ENCODE assay signal across 8 cellular contexts in the genomic region with DNA sequence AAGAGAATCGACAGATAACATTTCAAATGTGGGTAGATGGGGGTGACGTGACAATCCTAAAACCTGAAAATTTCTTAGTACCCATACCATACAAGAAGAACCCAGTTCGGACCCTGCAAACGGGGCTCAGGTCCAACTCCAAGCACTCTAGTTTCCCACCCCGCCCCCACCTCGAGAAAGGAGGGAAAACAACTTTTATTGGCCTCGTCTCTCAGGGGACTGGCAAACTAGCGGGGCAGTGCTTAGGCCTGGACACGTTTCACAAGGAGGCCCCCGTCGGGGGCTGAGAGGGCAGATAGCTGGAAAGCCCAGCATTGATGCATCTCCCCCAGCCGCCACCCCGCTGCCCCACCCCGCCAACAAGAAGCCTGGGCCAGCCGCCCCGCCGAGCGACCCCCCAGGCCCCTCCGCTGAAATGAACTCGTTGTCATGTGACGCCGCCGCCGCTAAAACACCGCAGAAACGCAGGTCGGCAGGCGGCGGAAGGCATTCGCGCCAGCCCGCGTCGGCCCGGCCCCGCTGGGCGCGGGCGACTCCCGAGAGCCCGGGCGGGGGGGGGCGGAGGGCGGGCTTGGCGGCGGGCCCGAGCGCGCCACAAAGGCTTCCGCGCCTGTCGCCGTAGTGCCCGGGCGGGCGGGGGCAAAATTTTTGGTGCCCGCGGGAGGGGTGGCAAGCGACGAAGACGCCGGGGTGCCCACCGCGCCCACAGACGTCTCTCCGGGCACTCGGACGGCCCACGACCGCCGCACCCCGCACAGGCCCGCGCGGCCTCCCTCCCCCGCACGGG. TPM values are rescaled to one million over a fixed set of nuclear protein-coding genes. Genes with fewer than 3 reads are reported as not detected.
A peak's percentile ranks its signal among the peaks of the same experiment; 100 is the strongest.
DNase-seq lines count a peak whose midpoint lies in the region; ATAC-seq, FAIRE-seq and TF ChIP-seq lines count a peak whose summit lies in the region.

No MANE protein-coding gene starts in this region.

- ATAC-seq in HG03064 (IDR thresholded peaks at IDR 0.05; ENCODE audit: low read depth, unreplicated experiment) (peak; percentile 17), HG03565 (IDR thresholded peaks at IDR 0.05; ENCODE audit: unreplicated experiment) (no peak)

- peak overlapping the region; percentile 96 for H3K27ac Mint-ChIP-seq in chondrocyte (ENCODE audit: unreplicated experiment)

- DNase-seq in GM12891 (ENCODE audit: insufficient read length, low spot score) = no peak
- peak; percentile 26 for DNase-seq in NCI-H510A (lab: John Stamatoyannopoulos, UW)
- peak; percentile 57 to 64 for DNase-seq in activated CD4-positive, alpha-beta T cell treated with anti-CD3 and anti-CD28 coated beads for 4 hours
- DNase-seq in chondrocyte (ENCODE audit: low spot score) = no peak
- peak; percentile 40 to 67 for DNase-seq in stimulated activated CD4-positive, alpha-beta T cell treated with anti-CD3 and anti-CD28 coated beads, Interleukin-1b, Interleukin-23, amount 100 ng/mL, for 4 hours (ENCODE audit: low read depth in 2 of 2)

- TF ChIP-seq POLR2A in GM12891 (IDR thresholded peaks at IDR 0.05; ENCODE audit: low read depth, low read length) = peak; percentile 15; the same call in 1 of the 2 replicates

- no peaks in the 10 kb centered on the region for H3K27me3 ChIP-seq in layer of hippocampus (ENCODE audit: control insufficient read depth, insufficient read depth, low read length)

- H3K36me3 Mint-ChIP-seq in chondrocyte (ENCODE audit: low read depth) = no peaks in the 10 kb centered on the region

- peak overlapping the region; percentile 81 for H3K4me3 Mint-ChIP-seq in chondrocyte (ENCODE audit: unreplicated experiment)

- H3K27me3 Mint-ChIP-seq in chondrocyte (ENCODE audit: low read depth) = no peaks in the 10 kb centered on the region

- H3K9me3 Mint-ChIP-seq in chondrocyte (ENCODE audit: low read depth) = no peaks in the 10 kb centered on the region

- H3K27ac ChIP-seq in layer of hippocampus (ENCODE audit: low read depth, low read length) = peak overlapping the region; percentile 99

- H3K4me1 Mint-ChIP-seq in chondrocyte (ENCODE audit: low read depth) = peaks cover 46% of the 10 kb centered on the region

- no peak for FAIRE-seq in GM12891 (lab: Jason Lieb, UNC)

- no peak for TF ChIP-seq CTCF in chondrocyte (IDR thresholded peaks at IDR 0.05)

TF ChIP-seq in GM12891, 5 proteins besides CTCF, POLR2A, EP300 and RAD21:
- TF ChIP-seq TAF1 (IDR thresholded peaks at IDR 0.05; ENCODE audit: low read depth, low read length) (peak; percentile 44; the same call in 1 of the 2 replicates), SPI1 (IDR thresholded peaks at IDR 0.05; ENCODE audit: low read depth, low read length) (no peak), POLR2AphosphoS5 (IDR thresholded peaks at IDR 0.05; ENCODE audit: low read depth, low read length) (0 out of 2 replicates have a peak, but pooled peaks have one; percentile 27), POU2F2 (IDR thresholded peaks at IDR 0.05; ENCODE audit: low read depth, low read length) (no peak)

RNA-seq across cellular contexts. Expression of gene STAG1, which starts 0.7 kb away (rescaled TPM):
- 6.6 TPM for polyA plus RNA-seq in GM12891 (2012; ENCODE audit: low read depth, missing spikeins)
- 39.8 to 46.0 TPM (median 40.9 TPM) in 3 replicates for total RNA-seq in chondrocyte

Comparison
In these comparisons a context has a peak if more than half of its experiments do, and no peak if none do; other contexts are left out.
1. DNase-seq: peak in NCI-H510A (single experiment), activated CD4-positive, alpha-beta T cell treated with anti-CD3 and anti-CD28 coated beads for 4 hours (2 of 2) and stimulated activated CD4-positive, alpha-beta T cell treated with anti-CD3 and anti-CD28 coated beads, Interleukin-1b, Interleukin-23, amount 100 ng/mL, for 4 hours (2 of 2); none in GM12891 (single experiment) and chondrocyte (single experiment).